Comparison of ENCODE assay signal across 8 cellular contexts in genomic region chr3:139353920-139354556, GRCh38. TPM values are rescaled to one million over a fixed set of nuclear protein-coding genes. Genes with fewer than 3 reads are reported as not detected.
A peak's percentile ranks its signal among the peaks of the same experiment; 100 is the strongest.
DNase-seq lines count a peak whose midpoint lies in the region; TF ChIP-seq lines count a peak whose summit lies in the region.

No MANE protein-coding gene starts in this region.

- H3K9me2 ChIP-seq in SK-N-SH: no peaks in the 10 kb centered on the region

- H3K27me3 ChIP-seq in SK-N-SH (ENCODE audit: insufficient read depth): no peaks in the 10 kb centered on the region

- no peaks in the 10 kb centered on the region for H3K9me3 Mint-ChIP-seq in T-helper 2 cell treated with Interferon-gamma antibody and Interleukin-4, amounts not matched to agents 5 μg/mL and 100 μg/mL, for 36 hours

- POLR2A ChIA-PET in SK-N-SH (lab: Yijun Ruan, JAX): interaction anchor here (0.7 kb wide), 1 partner anchor 9 kb away, joined by 3 read pairs; no protein-coding TSS in a partner anchor

- H3K36me3 Mint-ChIP-seq in T-helper 2 cell treated with Interferon-gamma antibody and Interleukin-4, amounts not matched to agents 5 μg/mL and 100 μg/mL, for 36 hours (ENCODE audit: low read depth): peaks cover 67% of the 10 kb centered on the region

- in situ Hi-C loops in G401 (cut with HindIII; ENCODE audit: low sequenced_read_pairs): no loop called here

- peaks cover 0 to 6% of the 10 kb centered on the region in 2 experiments; a peak in 1 of 4 replicates for H3K4me1 ChIP-seq in SK-N-SH (ENCODE audit: control insufficient read depth in 1 of 2, insufficient read depth in 2 of 2, low read depth in 1 of 2, low read length in 1 of 2)

- no peak for TF ChIP-seq EP300 in SK-N-SH (IDR thresholded peaks at IDR 0.05; ENCODE audit: borderline replicate concordance in 1 of 2, low read depth in 1 of 2, low read length in 1 of 2)

- H3K4me1 Mint-ChIP-seq in T-helper 2 cell treated with Interferon-gamma antibody and Interleukin-4, amounts not matched to agents 5 μg/mL and 100 μg/mL, for 36 hours (ENCODE audit: low read depth): peaks cover 6% of the 10 kb centered on the region

- H2AFZ ChIP-seq in SK-N-SH (ENCODE audit: low read depth): no peak overlapping the region

- 42% methylated on average over 3 of the region's 3 CpGs for WGBS in SK-N-SH (ENCODE audit: low lambda C conversion rate)

- no peak overlapping the region for H3K27ac Mint-ChIP-seq in T-helper 2 cell treated with Interferon-gamma antibody and Interleukin-4, amounts not matched to agents 5 μg/mL and 100 μg/mL, for 36 hours

- H3K9ac ChIP-seq in SK-N-SH: no peak overlapping the region

- no peaks in the 10 kb centered on the region for H3K9me3 ChIP-seq in SK-N-SH

- peaks cover 87 to 96% of the 10 kb centered on the region in 2 experiments for H3K36me3 ChIP-seq in SK-N-SH (replicated peaks in 1 of 2; ENCODE audit: control insufficient read depth in 1 of 2, insufficient read depth in 2 of 2, low read length in 1 of 2)

- peaks cover 8% of the 10 kb centered on the region; the same call in 1 of the 2 replicates for H4K20me1 ChIP-seq in SK-N-SH (ENCODE audit: insufficient read depth)

- CTCF ChIA-PET in SK-N-SH (lab: Yijun Ruan, JAX): interaction anchor here (0.5 to 4.1 kb wide), 24 partner anchors 9 to 582 kb away, joined by 3 to 35 read pairs (median 6); partner anchors contain the start of genes COPB2 and MRPS22

- TF ChIP-seq CTCF in SK-N-SH (IDR thresholded peaks at IDR 0.05): peak; percentile 80
- TF ChIP-seq CTCF in foreskin fibroblast (IDR thresholded peaks at IDR 0.05; ENCODE audit: low read depth, low read length): peak; percentile 90
- peak; percentile 92 for TF ChIP-seq CTCF in retinal pigment epithelial cell (conservative IDR thresholded peaks at IDR 0.05; ENCODE audit: low read depth, low read length)

- H3K27ac ChIP-seq in SK-N-SH (ENCODE audit: low read depth in 2 of 2, low read length in 1 of 2): no peak overlapping the region; a peak in 1 of 4 replicates

- no peaks in the 10 kb centered on the region for H3K27me3 Mint-ChIP-seq in T-helper 2 cell treated with Interferon-gamma antibody and Interleukin-4, amounts not matched to agents 5 μg/mL and 100 μg/mL, for 36 hours (ENCODE audit: low read depth)

- H3K4me2 ChIP-seq in SK-N-SH: no peak overlapping the region

- H3K4me3 ChIP-seq in SK-N-SH (ENCODE audit: low read depth in 2 of 2, low read length in 1 of 2) (no peak overlapping the region; a peak in 1 of 4 replicates), foreskin fibroblast (ENCODE audit: low read depth in 1 of 2, low read length in 2 of 2) (no peak overlapping the region), retinal pigment epithelial cell (ENCODE audit: low read length) (no peak overlapping the region)

- no peaks in the 10 kb centered on the region for H3K79me2 ChIP-seq in SK-N-SH (ENCODE audit: insufficient read depth)

- DNase-seq in G401 (ENCODE audit: low spot score) (peak; percentile 36), HuH-7.5 (ENCODE audit: low spot score) (peak; percentile 15), SK-N-SH (peak; percentile 53), foreskin fibroblast (peak; percentile 44 to 83), retinal pigment epithelial cell (ENCODE audit: low read depth) (peak; percentile 25)
- no peak for DNase-seq in stimulated activated CD4-positive, alpha-beta T cell treated with anti-CD3 and anti-CD28 coated beads, Interleukin-1b, Interleukin-23, amount 100 ng/mL, for 48 hours
- no peak for DNase-seq in T-helper 2 cell treated with Interferon-gamma antibody and Interleukin-4, amounts not matched to agents 5 μg/mL and 100 μg/mL, for 36 hours (ENCODE audit: low spot score)
- DNase-seq in activated CD4-positive, alpha-beta T cell treated with anti-CD3 and anti-CD28 coated beads, Interleukin-2, amount 50 U/mL, for 48 hours: no peak

- peak; percentile 52 for TF ChIP-seq RAD21 in SK-N-SH (IDR thresholded peaks at IDR 0.05; ENCODE audit: low read length)

- no peak overlapping the region for H3K4me3 Mint-ChIP-seq in T-helper 2 cell treated with Interferon-gamma antibody and Interleukin-4, amounts not matched to agents 5 μg/mL and 100 μg/mL, for 36 hours

- peaks cover 57% of the 10 kb centered on the region for H3F3A ChIP-seq in SK-N-SH (replicated peaks; ENCODE audit: insufficient read depth)

TF ChIP-seq in SK-N-SH, 30 proteins besides CTCF, POLR2A, EP300 and RAD21:
- TF ChIP-seq SMC3 (IDR thresholded peaks at IDR 0.05; ENCODE audit: low read depth, low read length): peak; percentile 33; the same call in 1 of the 2 replicates
- TF ChIP-seq RCOR1 (IDR thresholded peaks at IDR 0.05; ENCODE audit: low read length): no peak
- TF ChIP-seq RFX5 (IDR thresholded peaks at IDR 0.05; ENCODE audit: low read length): 0 out of 2 replicates have a peak, but pooled peaks have one; percentile 14

RNA-seq across cellular contexts. Expression of gene MRPS22, which starts 10.2 kb away (rescaled TPM):
- total RNA-seq in G401 (2014; rRNA removed; shearing (Covaris generic)): 120 and 201 TPM in 2 replicates
- polyA plus RNA-seq in SK-N-SH (2012; rRNA removed): 50.6 and 53.0 TPM in 2 replicates
- 56.5 and 72.9 TPM in 2 replicates for polyA plus RNA-seq in SK-N-SH (2012; cell fraction: cytosol; rRNA removed)
- polyA plus RNA-seq in SK-N-SH (2012; cell fraction: nucleus; rRNA removed): 51.1 and 55.6 TPM in 2 replicates

RNA-seq across cellular contexts. Expression of gene COPB2, which starts 35.4 kb away (rescaled TPM):
- 79.8 and 98.7 TPM in 2 replicates for total RNA-seq in G401 (2014; rRNA removed; shearing (Covaris generic))
- 69.7 and 98.7 TPM in 2 replicates for polyA plus RNA-seq in SK-N-SH (2012; rRNA removed)
- polyA plus RNA-seq in SK-N-SH (2012; cell fraction: cytosol; rRNA removed): 87.4 and 92.9 TPM in 2 replicates
- polyA plus RNA-seq in SK-N-SH (2012; cell fraction: nucleus; rRNA removed): 42.1 and 104 TPM in 2 replicates

Comparison
In these comparisons a context has a peak if more than half of its experiments do, and no peak if none do; other contexts are left out.
1. DNase-seq: peak in G401 (single experiment), HuH-7.5 (single experiment), SK-N-SH (single experiment), foreskin fibroblast (2 of 2) and retinal pigment epithelial cell (single experiment); none in stimulated activated CD4-positive, alpha-beta T cell treated with anti-CD3 and anti-CD28 coated beads, Interleukin-1b, Interleukin-23, amount 100 ng/mL, for 48 hours (single experiment), T-helper 2 cell treated with Interferon-gamma antibody and Interleukin-4, amounts not matched to agents 5 μg/mL and 100 μg/mL, for 36 hours (single experiment) and activated CD4-positive, alpha-beta T cell treated with anti-CD3 and anti-CD28 coated beads, Interleukin-2, amount 50 U/mL, for 48 hours (0 of 2).
2. Peak in every context shown above with its lines, with median percentiles within 50 percentile points of each other: CTCF ChIP-seq.